ENCODE assay signal across 13 cellular contexts in the genomic region with DNA sequence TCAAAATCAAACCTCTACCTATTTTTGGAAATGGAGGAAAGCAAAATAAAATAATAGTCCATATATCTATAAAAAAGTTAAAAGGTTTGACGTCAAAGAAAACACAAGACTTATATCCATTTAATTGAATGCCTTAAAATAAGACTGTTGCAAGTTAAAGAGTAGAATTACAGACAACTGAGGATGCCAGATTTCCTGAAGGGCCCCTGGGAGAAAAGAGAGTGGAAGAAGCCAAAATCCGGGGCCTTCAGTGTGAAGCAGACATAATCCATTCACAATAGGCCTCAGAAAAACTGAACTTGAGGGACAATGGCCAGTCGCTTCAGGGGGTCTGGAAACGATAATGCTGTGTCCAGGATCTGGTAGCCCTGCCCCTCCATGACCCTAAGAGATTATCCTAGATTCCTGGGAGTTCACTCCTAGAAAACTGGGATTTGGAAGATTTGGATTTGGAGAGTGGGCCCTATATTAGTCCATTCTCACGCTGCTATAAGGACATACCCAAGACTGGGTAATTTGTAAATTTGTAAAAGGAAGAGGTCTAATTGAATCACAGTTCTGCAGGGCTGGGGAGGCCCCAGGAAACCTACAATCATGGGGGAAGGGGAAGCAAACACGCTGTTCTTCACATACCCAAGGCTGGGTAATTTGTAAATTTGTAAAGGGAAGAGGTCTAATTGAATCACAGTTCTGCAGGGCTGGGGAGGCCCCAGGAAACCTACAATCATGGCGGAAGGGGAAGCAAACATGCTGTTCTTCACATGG.
"Had no signal": no experiment of that assay in that cellular context is flagged by ENCODE, and none has a peak within 500 bp of the region (broad histone marks: within the 10 kb centered on the region; RNA-seq: fewer than 3 reads in every experiment).

No MANE protein-coding gene starts in this region.

- H3K27me3 ChIP-seq: hepatocyte, transverse colon had no signal

- H3K4me3 ChIP-seq: hepatocyte, transverse colon had no signal

- H3K36me3 ChIP-seq: transverse colon, WERI-Rb-1 had no signal

- H3K27me3 Mint-ChIP-seq: activated CD4-positive, alpha-beta memory T cell treated with anti-CD3 and anti-CD28 coated beads, Interleukin-2, amount 10 ng/mL, durations not matched to agents 7 days and 5 days; activated naive CD4-positive, alpha-beta T cell treated with anti-CD3 and anti-CD28 coated beads, Interleukin-2, amount 50 U/mL, for 24 hours; activated T-cell treated with anti-CD3 and anti-CD28 coated beads, Interleukin-2, amount 50 U/mL, for 24 hours; central memory CD8-positive, alpha-beta T cell; stimulated activated naive B cell treated with anti-CD40 and anti-IgM and Interleukin-4, amounts not matched to agents 10 μg/mL and 1 μg/mL and 100 μg/mL, for 72 hours had no signal

- H3K4me1 Mint-ChIP-seq: activated naive CD4-positive, alpha-beta T cell treated with anti-CD3 and anti-CD28 coated beads, Interleukin-2, amount 50 U/mL, for 24 hours; central memory CD8-positive, alpha-beta T cell had no signal

- H3K27ac ChIP-seq: hepatocyte, transverse colon, WERI-Rb-1 had no signal

- H3K4me2 ChIP-seq: hepatocyte had no signal

- H3K27ac Mint-ChIP-seq: activated CD4-positive, alpha-beta memory T cell treated with anti-CD3 and anti-CD28 coated beads, Interleukin-2, amount 10 ng/mL, durations not matched to agents 7 days and 5 days; activated naive CD4-positive, alpha-beta T cell treated with anti-CD3 and anti-CD28 coated beads, Interleukin-2, amount 50 U/mL, for 24 hours; activated T-cell treated with anti-CD3 and anti-CD28 coated beads, Interleukin-2, amount 50 U/mL, for 24 hours; effector memory CD8-positive, alpha-beta T cell; stimulated activated naive B cell treated with anti-CD40 and anti-IgM and Interleukin-4, amounts not matched to agents 10 μg/mL and 1 μg/mL and 100 μg/mL, for 72 hours; T-helper 17 cell had no signal

- ATAC-seq: effector memory CD8-positive, alpha-beta T cell; T-helper 17 cell had no signal

- H3K9ac ChIP-seq: parathyroid adenoma had no signal

- H3K9me3 Mint-ChIP-seq: activated CD4-positive, alpha-beta memory T cell treated with anti-CD3 and anti-CD28 coated beads, Interleukin-2, amount 10 ng/mL, durations not matched to agents 7 days and 5 days; activated naive CD4-positive, alpha-beta T cell treated with anti-CD3 and anti-CD28 coated beads, Interleukin-2, amount 50 U/mL, for 24 hours; activated T-cell treated with anti-CD3 and anti-CD28 coated beads, Interleukin-2, amount 50 U/mL, for 24 hours; central memory CD8-positive, alpha-beta T cell; effector memory CD8-positive, alpha-beta T cell had no signal

- H3K36me3 Mint-ChIP-seq: activated naive CD4-positive, alpha-beta T cell treated with anti-CD3 and anti-CD28 coated beads, Interleukin-2, amount 50 U/mL, for 24 hours; stimulated activated naive B cell treated with anti-CD40 and anti-IgM and Interleukin-4, amounts not matched to agents 10 μg/mL and 1 μg/mL and 100 μg/mL, for 72 hours had no signal

- DNase-seq: activated CD4-positive, alpha-beta memory T cell treated with anti-CD3 and anti-CD28 coated beads, Interleukin-2, amount 10 ng/mL, durations not matched to agents 7 days and 5 days; activated T-cell treated with anti-CD3 and anti-CD28 coated beads, Interleukin-2, amount 50 U/mL, for 24 hours; effector memory CD8-positive, alpha-beta T cell; islet precursor cell; stimulated activated CD4-positive, alpha-beta T cell treated with anti-CD3 and anti-CD28 coated beads, Interleukin-4, amount 100 ng/mL, for 1 hour; stimulated activated naive B cell treated with anti-CD40 and anti-IgM and Interleukin-4, amounts not matched to agents 10 μg/mL and 1 μg/mL and 100 μg/mL, for 72 hours; T-helper 17 cell; transverse colon had no signal

- H2AFZ ChIP-seq: hepatocyte had no signal

- H3K79me2 ChIP-seq: hepatocyte, parathyroid adenoma had no signal

- H3K4me3 Mint-ChIP-seq: activated CD4-positive, alpha-beta memory T cell treated with anti-CD3 and anti-CD28 coated beads, Interleukin-2, amount 10 ng/mL, durations not matched to agents 7 days and 5 days; activated naive CD4-positive, alpha-beta T cell treated with anti-CD3 and anti-CD28 coated beads, Interleukin-2, amount 50 U/mL, for 24 hours; activated T-cell treated with anti-CD3 and anti-CD28 coated beads, Interleukin-2, amount 50 U/mL, for 24 hours; central memory CD8-positive, alpha-beta T cell; effector memory CD8-positive, alpha-beta T cell; stimulated activated naive B cell treated with anti-CD40 and anti-IgM and Interleukin-4, amounts not matched to agents 10 μg/mL and 1 μg/mL and 100 μg/mL, for 72 hours; T-helper 17 cell had no signal

- H3K9me3 ChIP-seq: transverse colon had no signal
